Comparison of ENCODE assay signal across 8 cellular contexts in the genomic region with DNA sequence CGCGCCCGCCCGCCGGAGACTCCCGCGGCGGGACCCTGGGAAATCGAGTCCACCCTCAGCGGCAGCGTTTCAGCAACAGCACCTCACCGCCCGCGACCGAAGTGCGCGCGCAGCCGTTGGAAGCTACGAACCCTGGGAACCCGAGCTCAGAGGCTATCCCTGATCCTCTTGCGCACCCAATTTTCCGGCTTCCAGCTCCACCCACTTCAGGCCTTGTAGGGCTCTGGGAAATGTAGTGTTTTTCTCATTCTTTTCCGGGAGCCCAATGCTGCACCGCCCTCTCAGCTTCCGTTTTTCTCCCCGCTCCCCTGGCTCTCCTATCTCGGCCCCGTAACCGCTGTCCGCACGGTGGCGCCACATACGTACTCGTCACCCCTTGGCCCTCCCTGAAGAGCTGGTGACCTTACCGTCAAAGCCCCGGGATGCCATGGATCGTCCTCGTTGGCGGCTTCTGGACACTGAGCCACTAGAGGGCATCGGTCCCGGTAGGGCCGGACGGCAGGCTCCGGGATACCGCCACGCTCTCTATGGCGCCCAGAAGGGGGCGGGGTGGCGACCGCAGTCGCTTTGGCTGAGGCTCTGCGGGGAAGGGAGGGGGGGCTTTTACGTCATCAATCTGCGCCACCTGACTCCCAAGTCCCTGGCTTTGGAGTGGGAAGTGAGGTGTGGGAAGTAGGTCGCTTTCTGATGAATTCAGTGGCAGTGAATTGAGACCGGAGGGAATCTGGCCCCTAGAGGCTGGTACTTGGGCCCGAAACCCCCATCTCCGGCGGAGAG. TPM values are rescaled to one million over a fixed set of nuclear protein-coding genes. Genes with fewer than 3 reads are reported as not detected.
DNase-seq lines count a peak whose midpoint lies in the region; ATAC-seq and TF ChIP-seq lines count a peak whose summit lies in the region.

A gene (plus strand): TSS at position 687 of the 777 bp plus-strand sequence. CDS start 3,948 bp downstream, outside the sequence.
A gene (minus strand): TSS at position 102 of the 777 bp plus-strand sequence. CDS start 225 bp downstream, outside the sequence.

- H3K9me3 ChIP-seq in RWPE2 (ENCODE audit: severe bottlenecking): no peaks in the 10 kb centered on the region

- H3K27ac ChIP-seq in RWPE2 (ENCODE audit: poor library complexity, severe bottlenecking): peak within 1 kb of the TSS; percentile 81

- peak within 1 kb of the TSS; percentile 100 for H3K4me3 Mint-ChIP-seq in natural killer cell treated with Interleukin-12 subunit alpha and Interleukin-12 subunit beta and Interleukin-15 and Interleukin-18, amount 100 ng/mL, for 72 hours
- peak within 1 kb of the TSS; percentile 99 for H3K4me3 Mint-ChIP-seq in stimulated activated naive CD8-positive, alpha-beta T cell treated with anti-CD3 and anti-CD28 coated beads, Interleukin-15, Interleukin-2, amounts not matched to agents 100 ng/mL and 50 ng/mL, for 24 hours

- H3K36me3 Mint-ChIP-seq in natural killer cell treated with Interleukin-12 subunit alpha and Interleukin-12 subunit beta and Interleukin-15 and Interleukin-18, amount 100 ng/mL, for 72 hours: peaks cover 19% of the 10 kb centered on the region
- peaks cover 35% of the 10 kb centered on the region for H3K36me3 Mint-ChIP-seq in stimulated activated naive CD8-positive, alpha-beta T cell treated with anti-CD3 and anti-CD28 coated beads, Interleukin-15, Interleukin-2, amounts not matched to agents 100 ng/mL and 50 ng/mL, for 24 hours (ENCODE audit: low read depth)

- H3K36me3 ChIP-seq in RWPE2 (ENCODE audit: low read depth): peaks cover 43% of the 10 kb centered on the region

- ATAC-seq in RWPE2 (ENCODE audit: low read depth): peak; percentile 92
- peak; percentile 91 to 93 for ATAC-seq in natural killer cell treated with Interleukin-12 subunit alpha and Interleukin-12 subunit beta and Interleukin-15 and Interleukin-18, amount 100 ng/mL, for 72 hours

- no peaks in the 10 kb centered on the region for H3K27me3 ChIP-seq in RWPE2 (ENCODE audit: insufficient read depth, poor library complexity, severe bottlenecking)

- H3K4me1 ChIP-seq in RWPE2 (ENCODE audit: insufficient read depth, poor library complexity, severe bottlenecking): peaks cover 17% of the 10 kb centered on the region

- TF ChIP-seq CTCF in LNCaP clone FGC (IDR thresholded peaks at IDR 0.05; ENCODE audit: control insufficient read depth, extremely low read depth, insufficient read depth) (peak; percentile 88), RWPE2 (IDR thresholded peaks at IDR 0.05; ENCODE audit: poor library complexity, severe bottlenecking) (peak; percentile 99)

- peaks cover 15 to 30% of the 10 kb centered on the region in 2 donors for H3K4me1 Mint-ChIP-seq in natural killer cell treated with Interleukin-12 subunit alpha and Interleukin-12 subunit beta and Interleukin-15 and Interleukin-18, amount 100 ng/mL, for 72 hours (ENCODE audit: low read depth in 2 of 2)
- H3K4me1 Mint-ChIP-seq in stimulated activated naive CD8-positive, alpha-beta T cell treated with anti-CD3 and anti-CD28 coated beads, Interleukin-15, Interleukin-2, amounts not matched to agents 100 ng/mL and 50 ng/mL, for 24 hours (ENCODE audit: low read depth): peaks cover 45% of the 10 kb centered on the region

- no peaks in the 10 kb centered on the region for H3K9me3 Mint-ChIP-seq in natural killer cell treated with Interleukin-12 subunit alpha and Interleukin-12 subunit beta and Interleukin-15 and Interleukin-18, amount 100 ng/mL, for 72 hours
- H3K9me3 Mint-ChIP-seq in stimulated activated naive CD8-positive, alpha-beta T cell treated with anti-CD3 and anti-CD28 coated beads, Interleukin-15, Interleukin-2, amounts not matched to agents 100 ng/mL and 50 ng/mL, for 24 hours: no peaks in the 10 kb centered on the region

- peak within 1 kb of the TSS; percentile 91 for H3K4me3 ChIP-seq in LNCaP clone FGC (ENCODE audit: low read depth, low read length)
- peak within 1 kb of the TSS; percentile 55 for H3K4me3 ChIP-seq in RWPE2 (ENCODE audit: severe bottlenecking)

- DNase-seq in EL (peak; percentile 99), GOT3 (lab: John Stamatoyannopoulos, UW) (peak; percentile 100), LNCaP clone FGC (ENCODE audit: low read depth) (peak; percentile 99), RWPE2 (ENCODE audit: low spot score) (peak; percentile 96), fibroblast of peridontal ligament (ENCODE audit: extremely low read depth) (peak; percentile 100)
- DNase-seq in activated T-helper 9 cell treated with anti-CD3 and anti-CD28 coated beads, Interleukin-2, amount 50 U/mL, for 16 hours (ENCODE audit: low read depth): peak; percentile 95
- DNase-seq in natural killer cell treated with Interleukin-12 subunit alpha and Interleukin-12 subunit beta and Interleukin-15 and Interleukin-18, amount 100 ng/mL, for 72 hours (ENCODE audit: low spot score): peak; percentile 96

- peak within 1 kb of the TSS; percentile 82 to 95 for H3K27ac Mint-ChIP-seq in natural killer cell treated with Interleukin-12 subunit alpha and Interleukin-12 subunit beta and Interleukin-15 and Interleukin-18, amount 100 ng/mL, for 72 hours
- peak within 1 kb of the TSS; percentile 98 for H3K27ac Mint-ChIP-seq in stimulated activated naive CD8-positive, alpha-beta T cell treated with anti-CD3 and anti-CD28 coated beads, Interleukin-15, Interleukin-2, amounts not matched to agents 100 ng/mL and 50 ng/mL, for 24 hours

- H3K27me3 Mint-ChIP-seq in natural killer cell treated with Interleukin-12 subunit alpha and Interleukin-12 subunit beta and Interleukin-15 and Interleukin-18, amount 100 ng/mL, for 72 hours: no peaks in the 10 kb centered on the region
- no peaks in the 10 kb centered on the region for H3K27me3 Mint-ChIP-seq in stimulated activated naive CD8-positive, alpha-beta T cell treated with anti-CD3 and anti-CD28 coated beads, Interleukin-15, Interleukin-2, amounts not matched to agents 100 ng/mL and 50 ng/mL, for 24 hours

RNA-seq across cellular contexts. Expression of the first gene that starts in this region (rescaled TPM):
- 10 to 100 TPM; 13.6 to 23.7 TPM for total RNA-seq in natural killer cell treated with Interleukin-12 subunit alpha and Interleukin-12 subunit beta and Interleukin-15 and Interleukin-18, amount 100 ng/mL, for 72 hours

RNA-seq across cellular contexts. Expression of the second gene that starts in this region (rescaled TPM):
- total RNA-seq in natural killer cell treated with Interleukin-12 subunit alpha and Interleukin-12 subunit beta and Interleukin-15 and Interleukin-18, amount 100 ng/mL, for 72 hours: 100 to 1,000 TPM; 115 to 180 TPM

Comparison
In these comparisons a context has a peak if more than half of its experiments do, and no peak if none do; other contexts are left out.
1. Peak in every context shown above with its lines: DNase-seq, ATAC-seq, H3K4me3 ChIP-seq and H3K27ac ChIP-seq.